Comparison of ENCODE assay signal across 23 cellular contexts in genomic region chr20:36893801-36894200, GRCh38. TPM values are rescaled to one million over a fixed set of nuclear protein-coding genes. Genes with fewer than 3 reads are reported as not detected.
DNase-seq lines count a peak whose midpoint lies in the region; ATAC-seq and TF ChIP-seq lines count a peak whose summit lies in the region.
"Had no signal": no experiment of that assay in that cellular context is flagged by ENCODE, and none has a peak within 500 bp of the region (broad histone marks: within the 10 kb centered on the region; RNA-seq: fewer than 3 reads in every experiment).

No MANE protein-coding gene starts in this region.

- peaks cover 84% of the 10 kb centered on the region for H3K36me3 Mint-ChIP-seq in activated T-cell treated with anti-CD3 and anti-CD28 coated beads, Interleukin-2, amount 50 U/mL, for 24 hours (ENCODE audit: low read depth)
- peaks cover 42% of the 10 kb centered on the region for H3K36me3 Mint-ChIP-seq in activated T-cell treated with anti-CD3 and anti-CD28 coated beads, Interleukin-2, amount 50 U/mL, for 4 hours (ENCODE audit: insufficient read depth)
- H3K36me3 Mint-ChIP-seq in stimulated activated naive CD8-positive, alpha-beta T cell treated with anti-CD3 and anti-CD28 coated beads, Interleukin-15, Interleukin-2, amounts not matched to agents 100 ng/mL and 50 ng/mL, for 24 hours (ENCODE audit: low read depth): peaks cover 41% of the 10 kb centered on the region

- peak overlapping the region; percentile 73 for H3K27ac Mint-ChIP-seq in activated T-cell treated with anti-CD3 and anti-CD28 coated beads, Interleukin-2, amount 50 U/mL, for 24 hours
- H3K27ac Mint-ChIP-seq in stimulated activated naive CD8-positive, alpha-beta T cell treated with anti-CD3 and anti-CD28 coated beads, Interleukin-15, Interleukin-2, amounts not matched to agents 100 ng/mL and 50 ng/mL, for 24 hours: peak overlapping the region; percentile 14

- H3K4me1 Mint-ChIP-seq in activated T-cell treated with anti-CD3 and anti-CD28 coated beads, Interleukin-2, amount 50 U/mL, for 24 hours (ENCODE audit: low read depth): peaks cover 12% of the 10 kb centered on the region
- H3K4me1 Mint-ChIP-seq in activated T-cell treated with anti-CD3 and anti-CD28 coated beads, Interleukin-2, amount 50 U/mL, for 4 hours (ENCODE audit: low read depth): peaks cover 11% of the 10 kb centered on the region
- H3K4me1 Mint-ChIP-seq in stimulated activated naive CD8-positive, alpha-beta T cell treated with anti-CD3 and anti-CD28 coated beads, Interleukin-15, Interleukin-2, amounts not matched to agents 100 ng/mL and 50 ng/mL, for 24 hours (ENCODE audit: low read depth): peaks cover 4% of the 10 kb centered on the region

- TF ChIP-seq CTCF in GM10266 (IDR thresholded peaks at IDR 0.05; ENCODE audit: control insufficient read depth, insufficient read depth, low read depth, missing control alignments): no peak

- no peak for ATAC-seq in activated T-cell treated with anti-CD3 and anti-CD28 coated beads, Interleukin-2, amount 50 U/mL, for 4 hours
- no peak for ATAC-seq in stimulated activated naive CD8-positive, alpha-beta T cell treated with anti-CD3 and anti-CD28 coated beads, Interleukin-15, Interleukin-2, amounts not matched to agents 100 U/mL and 50 U/mL, for 24 hours
- ATAC-seq in GM19463 (IDR thresholded peaks at IDR 0.05; ENCODE audit: unreplicated experiment): no peak
- ATAC-seq: Panc1 had no signal

- H3K27me3 Mint-ChIP-seq in activated T-cell treated with anti-CD3 and anti-CD28 coated beads, Interleukin-2, amount 50 U/mL, for 24 hours: no peaks in the 10 kb centered on the region
- H3K27me3 Mint-ChIP-seq in activated T-cell treated with anti-CD3 and anti-CD28 coated beads, Interleukin-2, amount 50 U/mL, for 4 hours (ENCODE audit: low read depth): no peaks in the 10 kb centered on the region
- no peaks in the 10 kb centered on the region for H3K27me3 Mint-ChIP-seq in stimulated activated naive CD8-positive, alpha-beta T cell treated with anti-CD3 and anti-CD28 coated beads, Interleukin-15, Interleukin-2, amounts not matched to agents 100 ng/mL and 50 ng/mL, for 24 hours

- H3K9me3 Mint-ChIP-seq in activated T-cell treated with anti-CD3 and anti-CD28 coated beads, Interleukin-2, amount 50 U/mL, for 24 hours: no peaks in the 10 kb centered on the region
- no peaks in the 10 kb centered on the region for H3K9me3 Mint-ChIP-seq in activated T-cell treated with anti-CD3 and anti-CD28 coated beads, Interleukin-2, amount 50 U/mL, for 4 hours
- no peaks in the 10 kb centered on the region for H3K9me3 Mint-ChIP-seq in stimulated activated naive CD8-positive, alpha-beta T cell treated with anti-CD3 and anti-CD28 coated beads, Interleukin-15, Interleukin-2, amounts not matched to agents 100 ng/mL and 50 ng/mL, for 24 hours

- no peak for DNase-seq in activated T-cell treated with anti-CD3 and anti-CD28 coated beads, Interleukin-2, amount 50 U/mL, for 24 hours
- DNase-seq in activated T-cell treated with anti-CD3 and anti-CD28 coated beads, Interleukin-2, amount 50 U/mL, for 4 hours: no peak
- no peak for DNase-seq in stimulated activated naive CD8-positive, alpha-beta T cell treated with anti-CD3 and anti-CD28 coated beads, Interleukin-15, Interleukin-2, amounts not matched to agents 100 U/mL and 50 U/mL, for 24 hours
- DNase-seq in mesenteric fat pad (ENCODE audit: low spot score) (peak; percentile 30), LoVo (ENCODE audit: low spot score) (no peak), GM10266 (ENCODE audit: extremely low spot score) (no peak)
- DNase-seq: AML-193; C1 segment of cervical spinal cord; DMS53; GDM1; Karpas-422; NCI-H1694; NCI-H2081; NCI-H2171; NCI-H345; NCI-H524; NCI-H774; NK-92 treated with Interleukin-12 subunit alpha and Interleukin-12 subunit beta, amount 100 ng/mL, for 24 hours had no signal

- no peak overlapping the region for H3K4me3 Mint-ChIP-seq in activated T-cell treated with anti-CD3 and anti-CD28 coated beads, Interleukin-2, amount 50 U/mL, for 24 hours
- no peak overlapping the region for H3K4me3 Mint-ChIP-seq in activated T-cell treated with anti-CD3 and anti-CD28 coated beads, Interleukin-2, amount 50 U/mL, for 4 hours
- no peak overlapping the region for H3K4me3 Mint-ChIP-seq in stimulated activated naive CD8-positive, alpha-beta T cell treated with anti-CD3 and anti-CD28 coated beads, Interleukin-15, Interleukin-2, amounts not matched to agents 100 ng/mL and 50 ng/mL, for 24 hours

RNA-seq across cellular contexts. Expression of gene TLDC2, which starts 17.9 kb away (rescaled TPM):
- total RNA-seq in activated T-cell treated with anti-CD3 and anti-CD28 coated beads, Interleukin-2, amount 50 U/mL, for 4 hours: not detected
- total RNA-seq in mesenteric fat pad: not detected
- total RNA-seq: A172, MCF 10A had no signal

RNA-seq across cellular contexts. Expression of gene SAMHD1, which starts 57.7 kb away (rescaled TPM):
- 10 to 100 TPM; 30.8 to 36.1 (median 32.3) TPM for total RNA-seq in activated T-cell treated with anti-CD3 and anti-CD28 coated beads, Interleukin-2, amount 50 U/mL, for 4 hours
- 280 TPM for total RNA-seq in mesenteric fat pad
